Comparison of ENCODE assay signal across 20 cellular contexts in the genomic region with DNA sequence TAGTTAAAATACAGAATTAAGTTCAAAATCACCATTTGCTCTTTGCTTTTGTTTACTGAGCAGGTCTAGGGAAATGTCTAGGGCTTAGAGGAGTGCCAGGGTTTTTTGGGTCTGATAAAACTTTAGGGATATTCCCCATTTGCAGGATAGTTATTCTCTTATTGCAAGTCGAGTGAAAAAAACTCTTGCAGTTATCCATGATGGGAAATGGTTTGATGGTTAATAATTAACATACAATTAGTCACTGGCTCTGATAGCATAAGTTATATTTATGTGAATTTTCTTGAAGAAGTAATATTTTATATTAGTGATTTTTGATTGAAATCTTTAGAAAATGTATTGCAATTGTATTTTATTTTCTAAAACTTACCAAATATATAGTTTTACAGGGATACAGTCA.
"Had no signal": no experiment of that assay in that cellular context is flagged by ENCODE, and none has a peak within 500 bp of the region (broad histone marks: within the 10 kb centered on the region; RNA-seq: fewer than 3 reads in every experiment).

No MANE protein-coding gene starts in this region.

- H3K4me3 ChIP-seq: heart right ventricle, mucosa of descending colon, psoas muscle, sigmoid colon, skin epidermis, stomach, thoracic aorta, transverse colon had no signal

- H3K9me3 ChIP-seq: heart right ventricle, mucosa of descending colon, neutrophil, psoas muscle, sigmoid colon, stomach, thoracic aorta, transverse colon had no signal

- H3K27me3 ChIP-seq: heart right ventricle, neutrophil, sigmoid colon, stomach, transverse colon had no signal

- DNase-seq: effector memory CD4-positive, alpha-beta T cell; heart right ventricle; hypothalamus; left cardiac atrium; mucosa of descending colon; naive thymus-derived CD8-positive, alpha-beta T cell; psoas muscle; sigmoid colon; stimulated activated CD4-positive, alpha-beta T cell treated with anti-CD3 and anti-CD28 coated beads, Interleukin-12 subunit alpha, Interleukin-12 subunit beta, amount 100 ng/mL, for 4 hours; stimulated activated naive CD4-positive, alpha-beta T cell; stomach; substantia nigra; transverse colon had no signal

- H3K36me3 ChIP-seq: heart right ventricle, neutrophil, sigmoid colon, stomach, thoracic aorta, transverse colon had no signal

- H3K4me3 Mint-ChIP-seq: naive thymus-derived CD8-positive, alpha-beta T cell had no signal

- H3K36me3 Mint-ChIP-seq: naive thymus-derived CD8-positive, alpha-beta T cell had no signal

- ATAC-seq: esophagus mucosa; heart right ventricle; left cardiac atrium; mucosa of descending colon; naive thymus-derived CD8-positive, alpha-beta T cell; psoas muscle had no signal

- H3K27me3 Mint-ChIP-seq: naive thymus-derived CD8-positive, alpha-beta T cell had no signal

- H3K27ac ChIP-seq: heart right ventricle, neutrophil, psoas muscle, sigmoid colon, skin epidermis, stomach, thoracic aorta, transverse colon had no signal

- FAIRE-seq: endometrium, frontal cortex, islet of Langerhans had no signal
